Comparison of ENCODE assay signal across 9 cellular contexts in genomic region chr9:114349713-114350480, GRCh38. TPM values are rescaled to one million over a fixed set of nuclear protein-coding genes. Genes with fewer than 3 reads are reported as not detected.
DNase-seq lines count a peak whose midpoint lies in the region; TF ChIP-seq lines count a peak whose summit lies in the region.
"Had no signal": no experiment of that assay in that cellular context is flagged by ENCODE, and none has a peak within 500 bp of the region (broad histone marks: within the 10 kb centered on the region; RNA-seq: fewer than 3 reads in every experiment).

No MANE protein-coding gene starts in this region.

- in situ Hi-C loops in brain microvascular endothelial cell (cut with HindIII; ENCODE audit: low pct_ligation_motif_present, low sequenced_read_pairs), result no loop called here

- H3K4me1 ChIP-seq in HUES6 (ENCODE audit: control insufficient read depth, insufficient read depth, low read length), result peaks cover 19% of the 10 kb centered on the region
- H3K4me1 ChIP-seq in neutrophil (ENCODE audit: control insufficient read depth in 1 of 2, insufficient read depth in 1 of 2, low read depth in 1 of 2, low read length in 1 of 2), result no peaks in the 10 kb centered on the region

- TF ChIP-seq CTCF in CD14-positive monocyte (IDR thresholded peaks at IDR 0.05) (no peak), brain microvascular endothelial cell (IDR thresholded peaks at IDR 0.05; ENCODE audit: low read depth, low read length, missing control alignments) (no peak), neutrophil (IDR thresholded peaks at IDR 0.05) (no peak)

- H3K4me3 ChIP-seq in HUES6 (ENCODE audit: low read depth, low read length) (no peak overlapping the region), brain microvascular endothelial cell (ENCODE audit: low read depth, low read length) (no peak overlapping the region), neutrophil (ENCODE audit: low read depth in 1 of 2, low read length in 1 of 2) (no peak overlapping the region)

- H3K27me3 Mint-ChIP-seq in CD14-positive monocyte (ENCODE audit: low read depth in 3 of 3), result no peaks in the 10 kb centered on the region

- intact Hi-C loops in CD14-positive monocyte (cut with micrococcal nuclease), result loop anchor here (5.0 to 10.0 kb wide), 4 partner anchors 37 to 305 kb away; partner anchors contain the start of genes AKNA (in 1 of the 2) and TEX53 (in 1 of the 2)

- peak overlapping the region; percentile 41 for H3K9ac ChIP-seq in HUES6 (ENCODE audit: low read length)

- no peak overlapping the region for H3K4me3 Mint-ChIP-seq in CD14-positive monocyte

- peaks cover 17% of the 10 kb centered on the region for H3K4me1 Mint-ChIP-seq in CD14-positive monocyte

- H3K27ac ChIP-seq in HUES6 (ENCODE audit: low read depth, low read length) (peak overlapping the region; percentile 78; the same call in 1 of the 2 replicates), brain microvascular endothelial cell (peak overlapping the region; percentile 45), neutrophil (peak overlapping the region; percentile 12)

- H3K36me3 ChIP-seq in HUES6 (ENCODE audit: control insufficient read depth, insufficient read depth, low read length) (peaks cover 57% of the 10 kb centered on the region), brain microvascular endothelial cell (replicated peaks) (peaks cover 32% of the 10 kb centered on the region), neutrophil (peaks cover 100% of the 10 kb centered on the region)

- no peaks in the 10 kb centered on the region for H3K9me3 ChIP-seq in HUES6 (ENCODE audit: control insufficient read depth, insufficient read depth, low read depth, low read length)
- H3K9me3 ChIP-seq in neutrophil, result peaks cover 16% of the 10 kb centered on the region

- DNase-seq in CD14-positive monocyte (ENCODE audit: low spot score) (no peak), brain microvascular endothelial cell (no peak), SHP77 (lab: John Stamatoyannopoulos, UW) (no peak), ureter (ENCODE audit: low spot score) (no peak), NCI-H187 (lab: John Stamatoyannopoulos, UW) (no peak)
- no peak for DNase-seq in NK-92 treated with Interleukin-12 subunit alpha and Interleukin-12 subunit beta, amount 100 ng/mL, for 24 hours (lab: John Stamatoyannopoulos, UW)
- DNase-seq: NCI-H1092 treated with DMSO at 0.1 percent for 48 hours had no signal

- peak overlapping the region; percentile 72 to 91 (median 85) for H3K27ac Mint-ChIP-seq in CD14-positive monocyte

- H3K36me3 Mint-ChIP-seq in CD14-positive monocyte, result peaks cover 82 to 96% of the 10 kb centered on the region in 2 donors

- no peaks in the 10 kb centered on the region for H3K9me3 Mint-ChIP-seq in CD14-positive monocyte

- H3K27me3 ChIP-seq in HUES6 (ENCODE audit: control insufficient read depth, insufficient read depth, low read length) (no peaks in the 10 kb centered on the region), brain microvascular endothelial cell (replicated peaks) (no peaks in the 10 kb centered on the region), neutrophil (no peaks in the 10 kb centered on the region)

RNA-seq across cellular contexts. Expression of gene ORM2, which starts 20.2 kb away (rescaled TPM):
- polyA plus RNA-seq in CD14-positive monocyte, result under 1 TPM in 1 of 2 donors, not detected in 1; 0.30 TPM
- total RNA-seq in ureter, result not detected

RNA-seq across cellular contexts. Expression of gene ORM1, which starts 27.0 kb away (rescaled TPM):
- 1 to 10 TPM; 2.2 to 2.8 TPM for polyA plus RNA-seq in CD14-positive monocyte
- 3.3 TPM for total RNA-seq in ureter

RNA-seq across cellular contexts. Expression of gene AKNA, which starts 37.9 kb away (rescaled TPM):
- polyA plus RNA-seq in CD14-positive monocyte, result 1 to 10 TPM; 3.3 to 7.3 TPM
- total RNA-seq in ureter, result 68.1 TPM

Comparison
In these comparisons a context has a peak if more than half of its experiments do, and no peak if none do; other contexts are left out.
1. H3K27ac ChIP-seq: peak in every context shown above with its lines; median percentile 78 in HUES6; 45 in brain microvascular endothelial cell; 12 in neutrophil.